Comparison of ENCODE assay signal across 16 cellular contexts in genomic region chr5:172048539-172049101, GRCh38. TPM values are rescaled to one million over a fixed set of nuclear protein-coding genes. Genes with fewer than 3 reads are reported as not detected.
DNase-seq lines count a peak whose midpoint lies in the region; ATAC-seq and TF ChIP-seq lines count a peak whose summit lies in the region.
"Had no signal": no experiment of that assay in that cellular context is flagged by ENCODE, and none has a peak within 500 bp of the region (broad histone marks: within the 10 kb centered on the region; RNA-seq: fewer than 3 reads in every experiment).

No MANE protein-coding gene starts in this region.

- H3K9me3 Mint-ChIP-seq in T-helper 1 cell treated with Interleukin-12 subunit alpha and Interleukin-12 subunit beta and Interleukin-4 antibody, amounts not matched to agents 30 μg/mL and 1 μg/mL, for 36 hours, result no peaks in the 10 kb centered on the region
- H3K9me3 Mint-ChIP-seq in chondrocyte (ENCODE audit: low read depth), result no peaks in the 10 kb centered on the region
- H3K9me3 Mint-ChIP-seq in natural killer cell treated with Interleukin-12 subunit alpha and Interleukin-12 subunit beta and Interleukin-15 and Interleukin-18, amount 100 ng/mL, for 72 hours, result no peaks in the 10 kb centered on the region
- H3K9me3 Mint-ChIP-seq: HFFc6 had no signal

- intact Hi-C loops in colonic mucosa (cut with DNase I), result no loop called here

- TF ChIP-seq CTCF in chondrocyte (IDR thresholded peaks at IDR 0.05) (no peak), foreskin keratinocyte (conservative IDR thresholded peaks at IDR 0.05) (no peak), colonic mucosa (IDR thresholded peaks at IDR 0.05) (no peak)

- peaks cover 4% of the 10 kb centered on the region for H3K36me3 ChIP-seq in colonic mucosa

- H3K27ac ChIP-seq in foreskin keratinocyte (no peak overlapping the region), colonic mucosa (no peak overlapping the region)
- H3K27ac ChIP-seq: 22Rv1, coronary artery had no signal

- DNase-seq in T-helper 1 cell (no peak), M059J (ENCODE audit: low read depth) (peak; percentile 78), chondrocyte (ENCODE audit: low spot score) (no peak), foreskin keratinocyte (no peak), colonic mucosa (no peak)
- DNase-seq in natural killer cell treated with Interleukin-12 subunit alpha and Interleukin-12 subunit beta and Interleukin-15 and Interleukin-18, amount 100 ng/mL, for 72 hours (ENCODE audit: low spot score), result no peak
- DNase-seq: HFFc6, left cardiac atrium, NCI-H1436 treated with DMSO at 0.1 percent for 48 hours, NCI-H524 treated with DMSO at 0.1 percent for 48 hours, OCI-M1 had no signal

- no peaks in the 10 kb centered on the region for H3K4me1 ChIP-seq in foreskin keratinocyte
- no peaks in the 10 kb centered on the region for H3K4me1 ChIP-seq in colonic mucosa

- peak overlapping the region; percentile 47 for H3K27ac Mint-ChIP-seq in T-helper 1 cell treated with Interleukin-12 subunit alpha and Interleukin-12 subunit beta and Interleukin-4 antibody, amounts not matched to agents 30 μg/mL and 1 μg/mL, for 36 hours
- H3K27ac Mint-ChIP-seq in chondrocyte (ENCODE audit: unreplicated experiment), result peak overlapping the region; percentile 41
- H3K27ac Mint-ChIP-seq in natural killer cell treated with Interleukin-12 subunit alpha and Interleukin-12 subunit beta and Interleukin-15 and Interleukin-18, amount 100 ng/mL, for 72 hours, result peak overlapping the region; percentile 30 to 72
- H3K27ac Mint-ChIP-seq: HFFc6 had no signal

- H3K9me3 ChIP-seq in colonic mucosa, result no peaks in the 10 kb centered on the region

- no peak overlapping the region for H3K4me3 ChIP-seq in colonic mucosa
- H3K4me3 ChIP-seq: coronary artery had no signal

- no peak overlapping the region for H3K9ac ChIP-seq in colonic mucosa (ENCODE audit: low read depth in 2 of 2, low read length in 2 of 2)

- H3K27me3 Mint-ChIP-seq in T-helper 1 cell treated with Interleukin-12 subunit alpha and Interleukin-12 subunit beta and Interleukin-4 antibody, amounts not matched to agents 30 μg/mL and 1 μg/mL, for 36 hours (ENCODE audit: low read depth), result no peaks in the 10 kb centered on the region
- H3K27me3 Mint-ChIP-seq in chondrocyte (ENCODE audit: low read depth), result no peaks in the 10 kb centered on the region
- no peaks in the 10 kb centered on the region for H3K27me3 Mint-ChIP-seq in natural killer cell treated with Interleukin-12 subunit alpha and Interleukin-12 subunit beta and Interleukin-15 and Interleukin-18, amount 100 ng/mL, for 72 hours

- H3K27me3 ChIP-seq in foreskin keratinocyte, result no peaks in the 10 kb centered on the region
- H3K27me3 ChIP-seq in colonic mucosa, result no peaks in the 10 kb centered on the region

- H3K4me1 Mint-ChIP-seq in T-helper 1 cell treated with Interleukin-12 subunit alpha and Interleukin-12 subunit beta and Interleukin-4 antibody, amounts not matched to agents 30 μg/mL and 1 μg/mL, for 36 hours (ENCODE audit: low read depth), result peaks cover 8% of the 10 kb centered on the region
- H3K4me1 Mint-ChIP-seq in chondrocyte (ENCODE audit: low read depth), result peaks cover 18% of the 10 kb centered on the region
- H3K4me1 Mint-ChIP-seq in natural killer cell treated with Interleukin-12 subunit alpha and Interleukin-12 subunit beta and Interleukin-15 and Interleukin-18, amount 100 ng/mL, for 72 hours (ENCODE audit: low read depth in 2 of 2), result peaks cover 10 to 11% of the 10 kb centered on the region in 2 donors

- ATAC-seq in natural killer cell treated with Interleukin-12 subunit alpha and Interleukin-12 subunit beta and Interleukin-15 and Interleukin-18, amount 100 ng/mL, for 72 hours, result no peak
- no peak for ATAC-seq in foreskin keratinocyte
- ATAC-seq in HG02798 (IDR thresholded peaks at IDR 0.05; ENCODE audit: poor library complexity, unreplicated experiment), result no peak
- ATAC-seq: esophagus mucosa, left cardiac atrium had no signal

- H3K4me3 Mint-ChIP-seq in T-helper 1 cell treated with Interleukin-12 subunit alpha and Interleukin-12 subunit beta and Interleukin-4 antibody, amounts not matched to agents 30 μg/mL and 1 μg/mL, for 36 hours, result no peak overlapping the region
- H3K4me3 Mint-ChIP-seq in chondrocyte (ENCODE audit: unreplicated experiment), result no peak overlapping the region
- H3K4me3 Mint-ChIP-seq in natural killer cell treated with Interleukin-12 subunit alpha and Interleukin-12 subunit beta and Interleukin-15 and Interleukin-18, amount 100 ng/mL, for 72 hours, result no peak overlapping the region
- H3K4me3 Mint-ChIP-seq: HFFc6 had no signal

- H3K36me3 Mint-ChIP-seq in T-helper 1 cell treated with Interleukin-12 subunit alpha and Interleukin-12 subunit beta and Interleukin-4 antibody, amounts not matched to agents 30 μg/mL and 1 μg/mL, for 36 hours (ENCODE audit: low read depth), result peaks cover 47% of the 10 kb centered on the region
- H3K36me3 Mint-ChIP-seq in chondrocyte (ENCODE audit: low read depth), result peaks cover 20% of the 10 kb centered on the region
- peaks cover 18% of the 10 kb centered on the region for H3K36me3 Mint-ChIP-seq in natural killer cell treated with Interleukin-12 subunit alpha and Interleukin-12 subunit beta and Interleukin-15 and Interleukin-18, amount 100 ng/mL, for 72 hours

RNA-seq across cellular contexts. Expression of gene FBXW11, which starts 42.2 kb away (rescaled TPM):
- total RNA-seq in M059J (2014; rRNA removed; shearing (Covaris generic)), result 38.5 and 75.0 TPM in 2 replicates
- total RNA-seq in chondrocyte (54.8 to 58.1 TPM (median 54.8 TPM) in 3 replicates), foreskin keratinocyte (41.5 and 44.8 TPM in 2 replicates), colonic mucosa (10 to 100 TPM; 25.9 to 35.5 TPM)
- total RNA-seq in natural killer cell treated with Interleukin-12 subunit alpha and Interleukin-12 subunit beta and Interleukin-15 and Interleukin-18, amount 100 ng/mL, for 72 hours, result 10 to 100 TPM; 47.3 to 54.8 TPM
- 9.7 and 10.9 TPM in 2 replicates for polyA plus RNA-seq in foreskin keratinocyte
